ENCODE assay signal across 8 cellular contexts in genomic region chr5:149834246-149834855, GRCh38.
A peak's percentile ranks its signal among the peaks of the same experiment; 100 is the strongest.
DNase-seq lines count a peak whose midpoint lies in the region; ATAC-seq and TF ChIP-seq lines count a peak whose summit lies in the region.

No MANE protein-coding gene starts in this region.

- in situ Hi-C loops in G401 (cut with HindIII; ENCODE audit: low sequenced_read_pairs), result no loop called here

- intact Hi-C loops in prostate gland (cut with DNase I), result loop anchor here (2.0 to 10.0 kb wide), 3 partner anchors 126 to 390 kb away; partner anchors contain the start of gene SLC26A2

- WGBS in prostate gland, result 42% methylated on average over 5 of the region's 5 CpGs

- no peaks in the 10 kb centered on the region for H3K9me3 ChIP-seq in prostate gland

- H3K27ac ChIP-seq in prostate gland, result no peak overlapping the region

- no peaks in the 10 kb centered on the region for H3K27me3 ChIP-seq in prostate gland (replicated peaks; ENCODE audit: insufficient read depth)

- no peak for ATAC-seq in HG02885 (IDR thresholded peaks at IDR 0.05; ENCODE audit: poor library complexity, unreplicated experiment)

- peak; percentile 90 for DNase-seq in G401 (ENCODE audit: low spot score)
- peak; percentile 71 for DNase-seq in HuH-7 (ENCODE audit: low spot score)
- DNase-seq in RKO (ENCODE audit: low spot score), result peak; percentile 61
- peak; percentile 29 for DNase-seq in activated gamma-delta T cell treated with anti-CD3 and anti-CD28 coated beads, Interleukin-2, amount 50 U/mL, for 16 hours (ENCODE audit: low read depth)
- DNase-seq in glomerular visceral epithelial cell (ENCODE audit: extremely low spot score), result peak; percentile 79
- peak; percentile 81 for DNase-seq in prostate gland (ENCODE audit: low spot score)
- no peak for DNase-seq in mesenteric fat pad (ENCODE audit: low spot score)

- H3K4me1 ChIP-seq in prostate gland (replicated peaks), result no peaks in the 10 kb centered on the region

- no peaks in the 10 kb centered on the region for H3K36me3 ChIP-seq in prostate gland

- H3K4me3 ChIP-seq in prostate gland, result no peak overlapping the region

- peak; percentile 21 to 81 (median 70) for TF ChIP-seq CTCF in prostate gland (IDR thresholded peaks at IDR 0.05)

- no peak for TF ChIP-seq POLR2A in prostate gland (IDR thresholded peaks at IDR 0.05)
